2 cellular contexts compared by ENCODE assay signal in genomic region chr1:153929433-153929825, GRCh38.
TF ChIP-seq lines count a peak whose summit lies in the region.

No MANE protein-coding gene starts in this region.

TF ChIP-seq in SK-N-SH, 30 proteins besides CTCF, POLR2A, EP300 and RAD21:
- TF ChIP-seq SIN3A (IDR thresholded peaks at IDR 0.05; ENCODE audit: borderline replicate concordance, low read depth, low read length) (no peak), USF2 (IDR thresholded peaks at IDR 0.05; ENCODE audit: borderline replicate concordance, low read depth, low read length) (no peak), EZH2phosphoT487 (IDR thresholded peaks at IDR 0.05; ENCODE audit: borderline replicate concordance, low read depth) (no peak), RCOR1 (IDR thresholded peaks at IDR 0.05; ENCODE audit: low read length) (no peak), POLR2AphosphoS5 (IDR thresholded peaks at IDR 0.05; ENCODE audit: low read depth, low read length) (no peak), FOXJ3 (CRISPR knock-in tag; IDR thresholded peaks at IDR 0.05) (no peak), FOSL2 (IDR thresholded peaks at IDR 0.05; ENCODE audit: borderline replicate concordance, low read depth) (no peak), MXI1 (IDR thresholded peaks at IDR 0.05; ENCODE audit: low read depth, low read length) (no peak), IRF3 (IDR thresholded peaks at IDR 0.05; ENCODE audit: low read depth, low read length) (no peak), MAX (IDR thresholded peaks at IDR 0.05; ENCODE audit: low read depth) (no peak), NRF1 (IDR thresholded peaks at IDR 0.05; ENCODE audit: low read depth, low read length) (no peak), RXRA (IDR thresholded peaks at IDR 0.05; ENCODE audit: borderline replicate concordance, low read depth) (no peak), REST (IDR thresholded peaks at IDR 0.05; ENCODE audit: low read depth, low read length) (no peak)

TF ChIP-seq in SK-N-SH treated with all-trans-retinoic acid at 6 μM for 48 hours, 23 proteins besides CTCF, POLR2A, EP300 and RAD21:
- TF ChIP-seq ZFP30 (CRISPR knock-in tag; IDR thresholded peaks at IDR 0.05), result no peak
